12 cellular contexts compared by ENCODE assay signal in genomic region chr3:15974647-15975046, GRCh38.
DNase-seq lines count a peak whose midpoint lies in the region; ATAC-seq and TF ChIP-seq lines count a peak whose summit lies in the region.
"Had no signal": no experiment of that assay in that cellular context is flagged by ENCODE, and none has a peak within 500 bp of the region (broad histone marks: within the 10 kb centered on the region; RNA-seq: fewer than 3 reads in every experiment).

No MANE protein-coding gene starts in this region.

- no peaks in the 10 kb centered on the region for H3K36me3 Mint-ChIP-seq in endothelial cell (ENCODE audit: low read depth, unreplicated experiment)
- H3K36me3 Mint-ChIP-seq: CD4-positive, alpha-beta memory T cell; memory B cell had no signal

- no peak for TF ChIP-seq POLR2A in Peyer's patch (IDR thresholded peaks at IDR 0.05)

- TF ChIP-seq CTCF in 22Rv1 (IDR thresholded peaks at IDR 0.05) (peak; percentile 61), GM12865 (IDR thresholded peaks at IDR 0.05; ENCODE audit: insufficient read depth, low read depth, low read length, missing control alignments) (peak; percentile 26), endothelial cell (IDR thresholded peaks at IDR 0.05; ENCODE audit: unreplicated experiment) (peak; percentile 14), Peyer's patch (IDR thresholded peaks at IDR 0.05) (no peak)

- no peak for ATAC-seq in GM19455 (IDR thresholded peaks at IDR 0.05; ENCODE audit: unreplicated experiment)

- no peak overlapping the region for H3K4me3 Mint-ChIP-seq in endothelial cell (ENCODE audit: unreplicated experiment)
- H3K4me3 Mint-ChIP-seq: CD4-positive, alpha-beta memory T cell; memory B cell had no signal

- DNase-seq in GM12865 (ENCODE audit: low read depth) (peak; percentile 7), NOMO-1 treated with dmso at 0.1 percent for 144 hours (lab: John Stamatoyannopoulos, UW; ENCODE audit: unreplicated experiment) (peak; percentile 4), endothelial cell (ENCODE audit: low spot score) (peak; percentile 11), HuH-7.5 (ENCODE audit: low spot score) (no peak), Peyer's patch (no peak)
- no peak for DNase-seq in activated CD8-positive, alpha-beta memory T cell treated with anti-CD3 and anti-CD28 coated beads, Interleukin-2, amount 50 U/mL, for 4 hours
- DNase-seq: CD4-positive, alpha-beta memory T cell; NCI-H1694 treated with DMSO at 0.1 percent for 48 hours had no signal

- H3K9me3 Mint-ChIP-seq in endothelial cell (ENCODE audit: unreplicated experiment), result no peaks in the 10 kb centered on the region

- no peaks in the 10 kb centered on the region for H3K4me1 ChIP-seq in Peyer's patch

- H3K4me3 ChIP-seq in GM12865 (ENCODE audit: low read depth, low read length) (no peak overlapping the region), Peyer's patch (no peak overlapping the region)
- H3K4me3 ChIP-seq: SJSA1 had no signal

- no peaks in the 10 kb centered on the region for H3K9me3 ChIP-seq in Peyer's patch
- H3K9me3 ChIP-seq: SJSA1 had no signal

- peaks cover 2% of the 10 kb centered on the region for H3K27me3 Mint-ChIP-seq in endothelial cell (ENCODE audit: unreplicated experiment)
- H3K27me3 Mint-ChIP-seq: memory B cell had no signal

- H3K27ac Mint-ChIP-seq in endothelial cell (ENCODE audit: unreplicated experiment), result no peak overlapping the region
- H3K27ac Mint-ChIP-seq: CD4-positive, alpha-beta memory T cell; memory B cell had no signal

- H3K27ac ChIP-seq in 22Rv1 (no peak overlapping the region), Peyer's patch (no peak overlapping the region)
- H3K27ac ChIP-seq: SJSA1 had no signal

- H3K36me3 ChIP-seq in Peyer's patch, result no peaks in the 10 kb centered on the region
- H3K36me3 ChIP-seq: SJSA1 had no signal

- H3K27me3 ChIP-seq in Peyer's patch, result no peaks in the 10 kb centered on the region
- H3K27me3 ChIP-seq: SJSA1 had no signal

- no peaks in the 10 kb centered on the region for H3K4me1 Mint-ChIP-seq in endothelial cell (ENCODE audit: unreplicated experiment)
- H3K4me1 Mint-ChIP-seq: CD4-positive, alpha-beta memory T cell; memory B cell had no signal

Comparison
In these comparisons a context has a peak if more than half of its experiments do, and no peak if none do; other contexts are left out.
1. CTCF ChIP-seq: peak in 22Rv1 (single experiment), GM12865 (single experiment) and endothelial cell (single experiment); none in Peyer's patch (0 of 6).
2. DNase-seq: peak in GM12865 (single experiment), NOMO-1 treated with dmso at 0.1 percent for 144 hours (single experiment) and endothelial cell (single experiment); none in HuH-7.5 (single experiment), Peyer's patch (0 of 3) and activated CD8-positive, alpha-beta memory T cell treated with anti-CD3 and anti-CD28 coated beads, Interleukin-2, amount 50 U/mL, for 4 hours (single experiment).